In the genomic region with DNA sequence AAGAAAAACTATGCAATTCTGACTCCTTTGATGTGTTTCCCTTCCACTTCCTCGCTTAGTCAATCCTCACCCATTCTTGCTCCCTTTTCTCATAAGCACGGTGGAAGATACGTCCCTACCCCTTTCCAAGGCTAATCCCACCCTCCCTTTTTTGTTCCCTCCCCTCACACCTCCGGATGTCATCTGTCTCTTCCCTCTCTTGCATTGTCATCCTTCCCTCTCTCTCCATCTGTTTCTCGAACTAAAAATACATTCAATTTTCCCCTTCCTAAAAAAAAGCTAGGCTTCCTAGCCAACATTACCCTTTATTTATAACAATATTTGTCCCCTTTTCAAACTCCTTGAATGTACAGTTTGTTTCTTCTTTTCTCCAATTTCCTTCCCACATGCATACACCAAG, we compare ENCODE assay signal across 15 cellular contexts. TPM values are rescaled to one million over a fixed set of nuclear protein-coding genes. Genes with fewer than 3 reads are reported as not detected.
A peak's percentile ranks its signal among the peaks of the same experiment; 100 is the strongest.
DNase-seq lines count a peak whose midpoint lies in the region; ATAC-seq and TF ChIP-seq lines count a peak whose summit lies in the region.
"Had no signal": no experiment of that assay in that cellular context is flagged by ENCODE, and none has a peak within 500 bp of the region (broad histone marks: within the 10 kb centered on the region; RNA-seq: fewer than 3 reads in every experiment).

No MANE protein-coding gene starts in this region.

- no peak overlapping the region for H3K4me3 Mint-ChIP-seq in GM23338
- H3K4me3 Mint-ChIP-seq in activated naive CD8-positive, alpha-beta T cell treated with anti-CD3 and anti-CD28 coated beads, Interleukin-2, amount 10 ng/mL, durations not matched to agents 7 days and 5 days, result no peak overlapping the region
- no peak overlapping the region for H3K4me3 Mint-ChIP-seq in glutamatergic neuron (ENCODE audit: unreplicated experiment)

- H3K9me2 ChIP-seq in GM23338 (ENCODE audit: insufficient read depth), result no peaks in the 10 kb centered on the region

- no peaks in the 10 kb centered on the region for H3F3A ChIP-seq in GM23338 (replicated peaks; ENCODE audit: low read depth)

- no peaks in the 10 kb centered on the region for H3K4me1 ChIP-seq in GM23338 (ENCODE audit: insufficient read depth)

- H3K27ac Mint-ChIP-seq in GM23338 (no peak overlapping the region), glutamatergic neuron (ENCODE audit: unreplicated experiment) (peak overlapping the region; percentile 31)
- H3K27ac Mint-ChIP-seq in activated naive CD8-positive, alpha-beta T cell treated with anti-CD3 and anti-CD28 coated beads, Interleukin-2, amount 10 ng/mL, durations not matched to agents 7 days and 5 days, result peak overlapping the region; percentile 57

- H2AFZ ChIP-seq in GM23338, result peak overlapping the region; percentile 76

- TF ChIP-seq CTCF in GM23338 (conservative IDR thresholded peaks at IDR 0.05; ENCODE audit: low read depth in 2 of 2) (no peak), glutamatergic neuron (IDR thresholded peaks at IDR 0.05; ENCODE audit: partially characterized antibody, unreplicated experiment) (no peak)

- peaks cover 6% of the 10 kb centered on the region; the same call in 2 of the 3 replicates for H3K4me1 Mint-ChIP-seq in GM23338
- peaks cover 29% of the 10 kb centered on the region for H3K4me1 Mint-ChIP-seq in activated naive CD8-positive, alpha-beta T cell treated with anti-CD3 and anti-CD28 coated beads, Interleukin-2, amount 10 ng/mL, durations not matched to agents 7 days and 5 days
- H3K4me1 Mint-ChIP-seq in glutamatergic neuron (ENCODE audit: low read depth, unreplicated experiment), result peaks cover 7% of the 10 kb centered on the region

- H3K27ac ChIP-seq in GM23338 (ENCODE audit: low read depth), result no peak overlapping the region
- H3K27ac ChIP-seq: 22Rv1 had no signal

- no peaks in the 10 kb centered on the region for H3K36me3 Mint-ChIP-seq in GM23338 (ENCODE audit: low read depth)
- H3K36me3 Mint-ChIP-seq in activated naive CD8-positive, alpha-beta T cell treated with anti-CD3 and anti-CD28 coated beads, Interleukin-2, amount 10 ng/mL, durations not matched to agents 7 days and 5 days, result peaks cover 4% of the 10 kb centered on the region
- H3K36me3 Mint-ChIP-seq in glutamatergic neuron (ENCODE audit: unreplicated experiment), result no peaks in the 10 kb centered on the region

- no peaks in the 10 kb centered on the region for H3K27me3 Mint-ChIP-seq in GM23338 (ENCODE audit: insufficient read depth, low read depth, poor library complexity)
- no peaks in the 10 kb centered on the region for H3K27me3 Mint-ChIP-seq in activated naive CD8-positive, alpha-beta T cell treated with anti-CD3 and anti-CD28 coated beads, Interleukin-2, amount 10 ng/mL, durations not matched to agents 7 days and 5 days
- H3K27me3 Mint-ChIP-seq in glutamatergic neuron (ENCODE audit: unreplicated experiment), result no peaks in the 10 kb centered on the region

- no peak for ATAC-seq in GM23338
- no peak for ATAC-seq in activated naive CD8-positive, alpha-beta T cell treated with anti-CD3 and anti-CD28 coated beads, Interleukin-2, amount 10 ng/mL, durations not matched to agents 7 days and 5 days (ENCODE audit: low read depth)

- H3K36me3 ChIP-seq in GM23338 (ENCODE audit: insufficient read depth), result no peaks in the 10 kb centered on the region
- H3K36me3 ChIP-seq: MG63 had no signal

- no peak overlapping the region for H3K4me3 ChIP-seq in GM23338
- H3K4me3 ChIP-seq: MG63 had no signal

- DNase-seq in DMS 273 (lab: John Stamatoyannopoulos, UW; ENCODE audit: unreplicated experiment), result peak; percentile 16
- DNase-seq in DMS 273 treated with DMSO at 0.1 percent for 48 hours (lab: John Stamatoyannopoulos, UW), result no peak
- peak; percentile 7 for DNase-seq in GM23338 (ENCODE audit: low spot score)
- no peak for DNase-seq in activated naive CD8-positive, alpha-beta T cell treated with anti-CD3 and anti-CD28 coated beads, Interleukin-2, amount 10 ng/mL, durations not matched to agents 7 days and 5 days
- no peak for DNase-seq in glutamatergic neuron
- no peak for DNase-seq in activated CD4-positive, alpha-beta T cell treated with anti-CD3 and anti-CD28 coated beads, Interleukin-2, amount 50 U/mL, for 4 hours
- DNase-seq in RKO (ENCODE audit: low spot score), result no peak
- DNase-seq in activated gamma-delta T cell (lab: John Stamatoyannopoulos, UW), result no peak
- DNase-seq: H7, Karpas-422, MG63, NCI-H1092, NCI-H774, SHP77 had no signal

- no peaks in the 10 kb centered on the region for H3K27me3 ChIP-seq in GM23338 (ENCODE audit: insufficient read depth)
- H3K27me3 ChIP-seq: MG63 had no signal

- H3K4me2 ChIP-seq in GM23338, result no peak overlapping the region

- peaks cover 3% of the 10 kb centered on the region; the same call in 1 of the 3 replicates for H3K9me3 Mint-ChIP-seq in GM23338
- H3K9me3 Mint-ChIP-seq in activated naive CD8-positive, alpha-beta T cell treated with anti-CD3 and anti-CD28 coated beads, Interleukin-2, amount 10 ng/mL, durations not matched to agents 7 days and 5 days, result peaks cover 4% of the 10 kb centered on the region
- H3K9me3 Mint-ChIP-seq in glutamatergic neuron (ENCODE audit: unreplicated experiment), result no peaks in the 10 kb centered on the region

- POLR2A ChIA-PET in activated naive CD8-positive, alpha-beta T cell treated with anti-CD3 and anti-CD28 coated beads, Interleukin-2, amount 10 ng/mL, durations not matched to agents 7 days and 5 days (lab: Charles Lee), result no interaction called here

- no peaks in the 10 kb centered on the region for H3K79me2 ChIP-seq in GM23338 (replicated peaks; ENCODE audit: insufficient read depth)

- H4K20me1 ChIP-seq in GM23338 (replicated peaks; ENCODE audit: insufficient read depth), result no peaks in the 10 kb centered on the region

TF ChIP-seq in GM23338, 12 proteins besides CTCF, POLR2A, EP300 and RAD21:
- no peak for TF ChIP-seq EZH2phosphoT487 (IDR thresholded peaks at IDR 0.05; ENCODE audit: unreplicated experiment)
- no peak for TF ChIP-seq REST (IDR thresholded peaks at IDR 0.05; ENCODE audit: unreplicated experiment)
- no peak for TF ChIP-seq EZH2 (IDR thresholded peaks at IDR 0.05; ENCODE audit: low read depth, unreplicated experiment)

RNA-seq across cellular contexts. Expression of gene ITM2B, which starts 40.5 kb away (rescaled TPM):
- total RNA-seq in GM23338 (2014; rRNA removed; shearing (Covaris generic)), result 139 and 167 TPM in 2 replicates
- 307 and 318 TPM in 2 replicates for polyA plus RNA-seq in GM23338 (2016; fragmentation: Nextera tagmentation; extraction: Ambion mirVana)
- 100 to 1,000 TPM; 385 to 429 TPM for total RNA-seq in activated naive CD8-positive, alpha-beta T cell treated with anti-CD3 and anti-CD28 coated beads, Interleukin-2, amount 10 ng/mL, durations not matched to agents 7 days and 5 days
- total RNA-seq in glutamatergic neuron (ENCODE audit: unreplicated experiment), result 236 TPM

Comparison
In these comparisons a context has a peak if more than half of its experiments do, and no peak if none do; other contexts are left out.
1. DNase-seq: peak in DMS 273 (single experiment) and GM23338 (single experiment); none in DMS 273 treated with DMSO at 0.1 percent for 48 hours (single experiment), activated naive CD8-positive, alpha-beta T cell treated with anti-CD3 and anti-CD28 coated beads, Interleukin-2, amount 10 ng/mL, durations not matched to agents 7 days and 5 days (single experiment), glutamatergic neuron (single experiment), activated CD4-positive, alpha-beta T cell treated with anti-CD3 and anti-CD28 coated beads, Interleukin-2, amount 50 U/mL, for 4 hours (0 of 2), RKO (single experiment) and activated gamma-delta T cell (single experiment).